Comparison of ENCODE assay signal across 8 cellular contexts in the genomic region with DNA sequence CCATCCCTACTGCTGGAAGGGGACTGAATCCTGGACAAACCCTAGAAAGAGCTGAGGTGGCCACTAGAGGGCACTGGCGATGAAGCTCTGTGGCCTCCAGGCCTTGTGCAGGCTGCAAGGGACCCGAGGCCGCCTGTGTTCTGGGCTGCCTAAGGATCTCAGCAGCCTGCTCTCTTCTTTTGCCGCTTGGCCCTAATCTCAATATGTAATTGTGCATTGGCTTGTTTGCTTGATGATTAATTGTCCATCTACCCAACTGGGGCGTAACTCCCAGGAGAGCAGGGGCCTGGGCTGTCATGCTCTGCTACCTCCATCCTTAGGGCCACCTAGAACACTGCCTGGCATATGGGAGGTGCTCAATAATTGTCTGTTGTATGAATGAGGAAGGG.
A peak's percentile ranks its signal among the peaks of the same experiment; 100 is the strongest.
DNase-seq lines count a peak whose midpoint lies in the region; ATAC-seq lines count a peak whose summit lies in the region.

No MANE protein-coding gene starts in this region.

- POLR2A ChIA-PET in activated CD4-positive, alpha-beta memory T cell treated with anti-CD3 and anti-CD28 coated beads for 36 hours (lab: Charles Lee) = interaction anchor here (1.0 to 2.2 kb wide), 5 partner anchors 81 to 97 kb away, joined by 4 to 9 read pairs (median 4); a partner anchor contains a TSS

- H4K20me1 ChIP-seq in BLaER1 treated with 17β-estradiol and CSF1 and Interleukin-3, amounts not matched to agents 10 nM and 100 nM = peaks cover 0 to 37% (median 11%) of the 10 kb centered on the region in 11 experiments; a peak in 10 of 22 replicates

- H2BK12ac ChIP-seq in mesenchymal stem cell (ENCODE audit: low read length in 2 of 2) = no peak overlapping the region

- DNase-seq in NCI-H748 treated with DMSO at 0.1 percent for 48 hours (lab: John Stamatoyannopoulos, UW) (peak; percentile 67), ecto neural progenitor cell (ENCODE audit: low spot score) (peak; percentile 86), mesenchymal stem cell (peak; percentile 80)
- peak; percentile 83 for DNase-seq in activated CD4-positive, alpha-beta memory T cell treated with anti-CD3 and anti-CD28 coated beads for 36 hours
- peak; percentile 58 to 59 for DNase-seq in stimulated activated CD8-positive, alpha-beta memory T cell treated with anti-CD3 and anti-CD28 coated beads, Interleukin-2, amount 100 ng/mL, for 1 hour (ENCODE audit: low read depth in 2 of 2)

- H3K4me1 ChIP-seq in BLaER1 treated with 17β-estradiol and CSF1 and Interleukin-3, amounts not matched to agents 10 nM and 100 nM = peaks cover 52 to 100% (median 99%) of the 10 kb centered on the region in 10 experiments
- peaks cover 9% of the 10 kb centered on the region for H3K4me1 ChIP-seq in mesenchymal stem cell (ENCODE audit: control insufficient read depth, insufficient read depth, low read depth, low read length)

- H3K4ac ChIP-seq in mesenchymal stem cell (ENCODE audit: low read depth in 1 of 2, low read length in 2 of 2) = no peak overlapping the region

- peaks cover 10% of the 10 kb centered on the region for H3K4me1 Mint-ChIP-seq in activated CD4-positive, alpha-beta memory T cell treated with anti-CD3 and anti-CD28 coated beads for 36 hours (ENCODE audit: low read depth)

- no peaks in the 10 kb centered on the region for H3K9me3 Mint-ChIP-seq in activated CD4-positive, alpha-beta memory T cell treated with anti-CD3 and anti-CD28 coated beads for 36 hours

- ATAC-seq in GM19351 (IDR thresholded peaks at IDR 0.05; ENCODE audit: unreplicated experiment) (peak; percentile 75), HG03571 (IDR thresholded peaks at IDR 0.05; ENCODE audit: unreplicated experiment) (peak; percentile 88)

- no peak overlapping the region for H2BK5ac ChIP-seq in mesenchymal stem cell (ENCODE audit: low read depth, low read length, poor library complexity, severe bottlenecking)

- no peak overlapping the region for H3K14ac ChIP-seq in mesenchymal stem cell (ENCODE audit: low read length in 2 of 2)

- peak overlapping the region; percentile 72 to 96 (median 85) for H3K4me2 ChIP-seq in BLaER1 treated with 17β-estradiol and CSF1 and Interleukin-3, amounts not matched to agents 10 nM and 100 nM
- no peak overlapping the region for H3K4me2 ChIP-seq in mesenchymal stem cell (ENCODE audit: low read length, poor library complexity, severe bottlenecking)

- no peak overlapping the region for H2AK5ac ChIP-seq in mesenchymal stem cell (ENCODE audit: low read length, severe bottlenecking)

- 46% methylated on average over 5 of the region's 5 CpGs for WGBS in mesenchymal stem cell

- no peak overlapping the region for H3K23ac ChIP-seq in mesenchymal stem cell (ENCODE audit: low read length in 2 of 2)

- peak overlapping the region in 3 of 10 experiments; percentile 12 to 35 (median 30); a peak in 5 of 20 replicates for H3K4me3 ChIP-seq in BLaER1 treated with 17β-estradiol and CSF1 and Interleukin-3, amounts not matched to agents 10 nM and 100 nM
- no peak overlapping the region for H3K4me3 ChIP-seq in mesenchymal stem cell (ENCODE audit: insufficient read depth in 1 of 2, low read depth in 1 of 2, low read length in 2 of 2)

- H3K27me3 ChIP-seq in BLaER1 treated with 17β-estradiol and CSF1 and Interleukin-3, amounts not matched to agents 10 nM and 100 nM = no peaks in the 10 kb centered on the region
- no peaks in the 10 kb centered on the region for H3K27me3 ChIP-seq in mesenchymal stem cell (ENCODE audit: control insufficient read depth in 1 of 2, insufficient read depth in 1 of 2, low read length in 2 of 2)

- no peak overlapping the region for H2AFZ ChIP-seq in mesenchymal stem cell (ENCODE audit: low read depth, low read length)

- peaks cover 42 to 85% (median 69%) of the 10 kb centered on the region in 11 experiments for H3K36me3 ChIP-seq in BLaER1 treated with 17β-estradiol and CSF1 and Interleukin-3, amounts not matched to agents 10 nM and 100 nM
- peaks cover 0 to 94% of the 10 kb centered on the region in 2 experiments for H3K36me3 ChIP-seq in mesenchymal stem cell (ENCODE audit: control insufficient read depth in 1 of 2, insufficient read depth in 2 of 2, low read depth in 1 of 2, low read length in 2 of 2)

- no peak overlapping the region for H2BK15ac ChIP-seq in mesenchymal stem cell (ENCODE audit: low read depth, poor library complexity, severe bottlenecking)

- H3K27me3 Mint-ChIP-seq in activated CD4-positive, alpha-beta memory T cell treated with anti-CD3 and anti-CD28 coated beads for 36 hours = no peaks in the 10 kb centered on the region

- intact Hi-C loops in activated CD4-positive, alpha-beta memory T cell treated with anti-CD3 and anti-CD28 coated beads for 36 hours (cut with micrococcal nuclease) = loop anchor here (1.0 to 10.0 kb wide), 3 partner anchors 85 to 242 kb away; a partner anchor contains a TSS

- H3K79me1 ChIP-seq in mesenchymal stem cell (replicated peaks; ENCODE audit: low read length, poor library complexity, severe bottlenecking) = no peaks in the 10 kb centered on the region

- no peak overlapping the region for H3K18ac ChIP-seq in mesenchymal stem cell (ENCODE audit: low read depth in 1 of 2, low read length in 2 of 2)

- no peak overlapping the region for H4K91ac ChIP-seq in mesenchymal stem cell (ENCODE audit: low read length)

- H3K36me3 Mint-ChIP-seq in activated CD4-positive, alpha-beta memory T cell treated with anti-CD3 and anti-CD28 coated beads for 36 hours = peaks cover 18% of the 10 kb centered on the region

- CTCF ChIA-PET in activated CD4-positive, alpha-beta memory T cell treated with anti-CD3 and anti-CD28 coated beads for 36 hours (lab: Charles Lee) = interaction anchor here (0.6 to 10.2 kb wide), 31 partner anchors 10 to 158 kb away, joined by 3 to 202 read pairs (median 6); a partner anchor contains a TSS

- peak overlapping the region in 10 of 11 experiments; percentile 19 to 80 (median 64); a peak in 17 of 22 replicates for H3K9ac ChIP-seq in BLaER1 treated with 17β-estradiol and CSF1 and Interleukin-3, amounts not matched to agents 10 nM and 100 nM
- H3K9ac ChIP-seq in mesenchymal stem cell (ENCODE audit: low read length) = no peak overlapping the region

- peak overlapping the region; percentile 35 for H3K27ac Mint-ChIP-seq in activated CD4-positive, alpha-beta memory T cell treated with anti-CD3 and anti-CD28 coated beads for 36 hours

- no peaks in the 10 kb centered on the region for H3K9me3 ChIP-seq in BLaER1 treated with 17β-estradiol and CSF1 and Interleukin-3, amounts not matched to agents 10 nM and 100 nM (replicated peaks in 1 of 11)
- no peaks in the 10 kb centered on the region for H3K9me3 ChIP-seq in mesenchymal stem cell (ENCODE audit: control insufficient read depth, low read length)

- H3K27ac ChIP-seq in BLaER1 treated with 17β-estradiol and CSF1 and Interleukin-3, amounts not matched to agents 10 nM and 100 nM = peak overlapping the region in 10 of 11 experiments; percentile 33 to 88 (median 76); a peak in 19 of 22 replicates
- no peak overlapping the region for H3K27ac ChIP-seq in mesenchymal stem cell (ENCODE audit: low read length, poor library complexity, severe bottlenecking)

- H3K4me3 Mint-ChIP-seq in activated CD4-positive, alpha-beta memory T cell treated with anti-CD3 and anti-CD28 coated beads for 36 hours = no peak overlapping the region

- H2BK120ac ChIP-seq in mesenchymal stem cell (ENCODE audit: low read depth, low read length) = no peak overlapping the region

- H4K8ac ChIP-seq in mesenchymal stem cell (ENCODE audit: low read length) = no peak overlapping the region
